In the genomic region with DNA sequence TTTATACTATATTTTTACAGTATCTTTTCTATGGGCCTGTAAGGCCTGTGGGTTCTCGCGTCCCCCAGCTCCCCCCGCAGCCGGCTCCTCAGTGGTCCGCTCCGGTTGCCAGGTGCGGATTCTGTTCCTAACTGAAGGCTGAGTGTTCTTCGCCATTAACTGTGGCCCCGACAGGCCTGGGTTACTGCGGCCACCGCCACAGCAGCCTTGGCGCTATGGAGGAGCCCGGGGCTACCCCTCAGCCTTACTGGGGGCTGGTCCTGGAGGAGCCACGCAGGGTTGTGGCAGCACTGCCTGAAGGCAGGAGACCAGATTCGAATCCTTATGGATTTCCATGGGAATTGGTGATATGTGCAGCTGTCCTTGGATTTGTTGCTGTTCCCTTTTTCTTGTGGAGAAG, we compare ENCODE assay signal across 26 cellular contexts.
"Had no signal": no experiment of that assay in that cellular context is flagged by ENCODE, and none has a peak within 500 bp of the region (broad histone marks: within the 10 kb centered on the region; RNA-seq: fewer than 3 reads in every experiment).

No MANE protein-coding gene starts in this region.

- H3K27me3 ChIP-seq: neural progenitor cell, neutrophil, pancreas, right lobe of liver, sigmoid colon, stomach, tibial artery, transverse colon, upper lobe of right lung, uterus had no signal

- H3K9ac ChIP-seq: neural progenitor cell had no signal

- H3K27ac ChIP-seq: neural progenitor cell, neutrophil, pancreas, psoas muscle, right lobe of liver, sigmoid colon, stomach, tibial artery, transverse colon, upper lobe of right lung, uterus had no signal

- H3K4me2 ChIP-seq: neural progenitor cell had no signal

- H3K4me3 ChIP-seq: neural progenitor cell, pancreas, psoas muscle, right lobe of liver, sigmoid colon, stomach, tibial artery, transverse colon, upper lobe of right lung, uterus had no signal

- H3K27me3 Mint-ChIP-seq: stimulated activated naive CD8-positive, alpha-beta T cell treated with anti-CD3 and anti-CD28 coated beads, Interleukin-15, Interleukin-2, amounts not matched to agents 100 ng/mL and 50 ng/mL, for 24 hours; type B pancreatic cell had no signal

- H3K4me1 ChIP-seq: neural progenitor cell, pancreas, psoas muscle, sigmoid colon, stomach, tibial artery, transverse colon, upper lobe of right lung, uterus had no signal

- H3K36me3 ChIP-seq: neural progenitor cell, neutrophil, pancreas, right lobe of liver, sigmoid colon, stomach, tibial artery, transverse colon, upper lobe of right lung, uterus had no signal

- H3K9me3 Mint-ChIP-seq: natural killer cell; stimulated activated effector memory CD8-positive, alpha-beta T cell treated with anti-CD3 and anti-CD28 coated beads, Interleukin-12 subunit alpha, Interleukin-12 subunit beta, amount 100 ng/mL, for 72 hours; type B pancreatic cell had no signal

- DNase-seq: naive thymus-derived CD4-positive, alpha-beta T cell; natural killer cell; nucleus accumbens; pancreas; psoas muscle; right cardiac atrium; right lobe of liver; sigmoid colon; small intestine; stimulated activated CD4-positive, alpha-beta T cell treated with anti-CD3 and anti-CD28 coated beads, Interleukin-15, amount 100 ng/mL, for 24 hours; stimulated activated CD4-positive, alpha-beta T cell treated with anti-CD3 and anti-CD28 coated beads, Interleukin-2, amount 100 ng/mL, for 24 hours; stimulated activated CD4-positive, alpha-beta T cell treated with anti-CD3 and anti-CD28 coated beads, Interleukin-2, amount 100 ng/mL, for 48 hours; stimulated activated CD4-positive, alpha-beta T cell treated with anti-CD3 and anti-CD28 coated beads, Interleukin-4, amount 100 ng/mL, for 24 hours; stimulated activated naive B cell treated with anti-CD40 and anti-IgM and Interleukin-4, amounts not matched to agents 10 μg/mL and 1 μg/mL and 100 μg/mL, for 72 hours; stimulated activated naive CD4-positive, alpha-beta T cell treated with Interleukin-2 at 50 U/mL for 16 hours; stomach; tibial artery; transverse colon; upper lobe of right lung; uterus had no signal

- H3K9me3 ChIP-seq: neutrophil, pancreas, psoas muscle, right lobe of liver, sigmoid colon, stomach, tibial artery, transverse colon, upper lobe of right lung, uterus had no signal

- H3K4me3 Mint-ChIP-seq: naive thymus-derived CD4-positive, alpha-beta T cell; natural killer cell; nephron; neural progenitor cell; stimulated activated effector memory CD8-positive, alpha-beta T cell treated with anti-CD3 and anti-CD28 coated beads, Interleukin-12 subunit alpha, Interleukin-12 subunit beta, amount 100 ng/mL, for 72 hours; stimulated activated naive B cell treated with anti-CD40 and anti-IgM and Interleukin-4, amounts not matched to agents 10 μg/mL and 1 μg/mL and 100 μg/mL, for 72 hours; stimulated activated naive CD8-positive, alpha-beta T cell treated with anti-CD3 and anti-CD28 coated beads, Interleukin-15, Interleukin-2, amounts not matched to agents 100 ng/mL and 50 ng/mL, for 24 hours; type B pancreatic cell had no signal

- ATAC-seq: naive thymus-derived CD4-positive, alpha-beta T cell; natural killer cell; pancreas; psoas muscle; right cardiac atrium; right lobe of liver; stimulated activated effector memory CD8-positive, alpha-beta T cell treated with anti-CD3 and anti-CD28 coated beads, Interleukin-12 subunit alpha, Interleukin-12 subunit beta, amount 100 ng/mL, for 72 hours; stimulated activated naive B cell treated with anti-CD40 and anti-IgM and Interleukin-4, amounts not matched to agents 10 μg/mL and 1 μg/mL and 100 μg/mL, for 72 hours; upper lobe of right lung had no signal

- H2AFZ ChIP-seq: neural progenitor cell had no signal

- H3K27ac Mint-ChIP-seq: naive thymus-derived CD4-positive, alpha-beta T cell; natural killer cell; nephron; neural progenitor cell; stimulated activated effector memory CD8-positive, alpha-beta T cell treated with anti-CD3 and anti-CD28 coated beads, Interleukin-12 subunit alpha, Interleukin-12 subunit beta, amount 100 ng/mL, for 72 hours; stimulated activated naive B cell treated with anti-CD40 and anti-IgM and Interleukin-4, amounts not matched to agents 10 μg/mL and 1 μg/mL and 100 μg/mL, for 72 hours; stimulated activated naive CD8-positive, alpha-beta T cell treated with anti-CD3 and anti-CD28 coated beads, Interleukin-15, Interleukin-2, amounts not matched to agents 100 ng/mL and 50 ng/mL, for 24 hours; type B pancreatic cell had no signal

- H3K4me1 Mint-ChIP-seq: naive thymus-derived CD4-positive, alpha-beta T cell; natural killer cell; nephron; neural progenitor cell; stimulated activated effector memory CD8-positive, alpha-beta T cell treated with anti-CD3 and anti-CD28 coated beads, Interleukin-12 subunit alpha, Interleukin-12 subunit beta, amount 100 ng/mL, for 72 hours; stimulated activated naive B cell treated with anti-CD40 and anti-IgM and Interleukin-4, amounts not matched to agents 10 μg/mL and 1 μg/mL and 100 μg/mL, for 72 hours had no signal

- H3K36me3 Mint-ChIP-seq: naive thymus-derived CD4-positive, alpha-beta T cell; natural killer cell; neural progenitor cell; stimulated activated effector memory CD8-positive, alpha-beta T cell treated with anti-CD3 and anti-CD28 coated beads, Interleukin-12 subunit alpha, Interleukin-12 subunit beta, amount 100 ng/mL, for 72 hours; stimulated activated naive B cell treated with anti-CD40 and anti-IgM and Interleukin-4, amounts not matched to agents 10 μg/mL and 1 μg/mL and 100 μg/mL, for 72 hours; type B pancreatic cell had no signal
